ENCODE assay signal across 1 cellular context in genomic region chr12:53418221-53418620, GRCh38.
TF ChIP-seq lines count a peak whose summit lies in the region.

No MANE protein-coding gene starts in this region.

TF ChIP-seq in A549, 52 proteins besides CTCF, POLR2A, EP300 and RAD21:
- TF ChIP-seq PHF8 (IDR thresholded peaks at IDR 0.05; ENCODE audit: borderline replicate concordance, low read depth) (no peak), RNF2 (IDR thresholded peaks at IDR 0.05; ENCODE audit: borderline replicate concordance, low read depth) (no peak), JUN (IDR thresholded peaks at IDR 0.05) (no peak), JUNB (IDR thresholded peaks at IDR 0.05) (no peak), CHD2 (IDR thresholded peaks at IDR 0.05; ENCODE audit: low read length, partially characterized antibody) (no peak), CBX2 (IDR thresholded peaks at IDR 0.05; ENCODE audit: borderline replicate concordance, low read depth) (no peak), EHMT2 (IDR thresholded peaks at IDR 0.05; ENCODE audit: low read depth) (no peak), ZSCAN20 (CRISPR knock-in tag; IDR thresholded peaks at IDR 0.05) (no peak), HMGXB4 (CRISPR knock-in tag; IDR thresholded peaks at IDR 0.05; ENCODE audit: borderline replicate concordance) (no peak), BHLHE40 (IDR thresholded peaks at IDR 0.05; ENCODE audit: low read depth, low read length) (no peak), HDAC2 (IDR thresholded peaks at IDR 0.05) (no peak), MAX (IDR thresholded peaks at IDR 0.05) (no peak), EHF (CRISPR knock-in tag; IDR thresholded peaks at IDR 0.05) (no peak), FOSB (CRISPR knock-in tag; IDR thresholded peaks at IDR 0.05) (no peak), NPAS2 (CRISPR knock-in tag; IDR thresholded peaks at IDR 0.05; ENCODE audit: borderline replicate concordance) (no peak), KDM5A (IDR thresholded peaks at IDR 0.05) (no peak), USF2 (IDR thresholded peaks at IDR 0.05) (no peak), RARB (CRISPR knock-in tag; IDR thresholded peaks at IDR 0.05) (no peak)
